Comparison of ENCODE assay signal across 9 cellular contexts in the genomic region with DNA sequence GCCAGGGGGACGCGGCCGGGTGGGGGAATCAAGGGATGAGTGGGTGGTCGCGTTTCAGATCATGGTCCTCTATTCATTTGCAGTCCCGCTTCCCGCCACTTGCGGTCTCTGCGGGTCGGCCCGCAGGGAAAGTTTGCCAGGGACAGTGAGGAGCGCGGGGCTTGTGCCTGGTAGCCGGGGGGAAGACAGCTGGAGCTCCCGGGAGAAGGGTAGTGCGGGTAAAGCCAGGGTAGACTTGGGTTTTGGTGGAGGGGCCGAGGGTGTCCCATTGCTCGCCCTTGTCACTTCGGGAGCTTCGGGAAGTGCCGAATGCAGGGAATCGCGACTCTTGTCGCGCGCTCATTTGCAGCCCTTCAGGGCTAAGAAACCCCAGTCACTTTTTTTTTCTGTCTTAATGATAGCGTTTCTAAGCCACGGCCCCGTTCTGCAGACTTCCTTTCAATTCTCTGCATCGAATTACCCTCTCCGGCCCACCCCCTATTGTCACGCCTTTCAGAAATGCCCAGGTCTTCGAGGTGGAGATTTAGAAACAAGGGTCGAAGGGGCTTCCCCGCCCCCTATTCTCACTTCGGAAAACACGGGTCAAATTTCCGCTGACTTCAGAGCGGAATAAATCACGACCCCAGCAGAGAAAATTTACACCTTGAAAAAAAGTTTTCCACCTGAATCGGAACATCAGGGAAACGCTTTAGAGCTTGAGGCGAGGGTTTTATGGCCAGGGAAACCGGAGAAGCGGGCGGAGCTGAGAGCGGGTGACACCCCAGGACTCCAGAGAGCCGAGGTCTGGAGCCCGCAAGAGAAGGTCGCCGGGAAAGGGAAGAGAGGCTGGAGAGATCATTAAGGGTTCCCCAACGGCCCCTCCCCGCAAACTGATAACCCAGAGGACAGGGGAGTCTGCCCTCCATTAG. TPM values are rescaled to one million over a fixed set of nuclear protein-coding genes. Genes with fewer than 3 reads are reported as not detected.
DNase-seq lines count a peak whose midpoint lies in the region; ATAC-seq, FAIRE-seq and TF ChIP-seq lines count a peak whose summit lies in the region.
"Had no signal": no experiment of that assay in that cellular context is flagged by ENCODE, and none has a peak within 500 bp of the region (broad histone marks: within the 10 kb centered on the region; RNA-seq: fewer than 3 reads in every experiment).

No MANE protein-coding gene starts in this region.

- intact Hi-C loops in heart left ventricle (cut with DNase I) (loop anchor here in 2 of 10 donors (10.0 kb wide), 1 partner anchor 114 kb away; no protein-coding TSS in a partner anchor), gastrocnemius medialis (cut with DNase I; ENCODE audit: low total_unique reads) (no loop called here)

- H3K9me3 ChIP-seq in SK-N-MC (ENCODE audit: low read depth, low read length) = no peaks in the 10 kb centered on the region
- H3K9me3 ChIP-seq in heart left ventricle = no peaks in the 10 kb centered on the region
- H3K9me3 ChIP-seq in gastrocnemius medialis = no peaks in the 10 kb centered on the region

- H3K27ac ChIP-seq in SK-N-MC (no peak overlapping the region), heart left ventricle (peak overlapping the region in 3 of 12 donors; percentile 35 to 66 (median 60)), gastrocnemius medialis (no peak overlapping the region)

- H3K4me1 ChIP-seq in heart left ventricle (peaks cover 0 to 34% (median 12%) of the 10 kb centered on the region in 12 donors), gastrocnemius medialis (peaks cover 6 to 28% of the 10 kb centered on the region in 2 donors)

- H3K4me3 ChIP-seq in SK-N-MC (peak overlapping the region; percentile 84), heart left ventricle (peak overlapping the region; percentile 46 to 73 (median 62)), gastrocnemius medialis (peak overlapping the region; percentile 57 to 86 (median 60))

- 4 to 10% (median 4%) methylated on average over 47 to 53 of the region's 53 CpGs for WGBS in heart left ventricle, 4 donors

- no peak for TF ChIP-seq POLR2A in GM12892 (IDR thresholded peaks at IDR 0.05; ENCODE audit: low read depth, low read length)
- no peak for TF ChIP-seq POLR2A in heart left ventricle (IDR thresholded peaks at IDR 0.05)
- no peak for TF ChIP-seq POLR2A in gastrocnemius medialis (IDR thresholded peaks at IDR 0.05)

- TF ChIP-seq CTCF in heart left ventricle (IDR thresholded peaks at IDR 0.05) = peak in 1 of 12 donors; percentile 21
- peak in 1 of 5 experiments; percentile 18 for TF ChIP-seq CTCF in gastrocnemius medialis (IDR thresholded peaks at IDR 0.05 in 4 of 5, conservative IDR thresholded peaks at IDR 0.05 in 1 of 5)

- DNase-seq in GM12892 (ENCODE audit: insufficient read length) (no peak), SK-N-MC (ENCODE audit: low read depth, low spot score) (no peak), heart left ventricle (peak in 1 of 5 donors; percentile 33), gastrocnemius medialis (no peak), NCI-H187 (lab: John Stamatoyannopoulos, UW) (no peak), NCI-H2081 (lab: John Stamatoyannopoulos, UW) (no peak), frontal cortex (ENCODE audit: low spot score in 2 of 2) (no peak)

- no peak overlapping the region for H3K9ac ChIP-seq in SK-N-MC (ENCODE audit: insufficient read length)

- H3K36me3 ChIP-seq in SK-N-MC (ENCODE audit: insufficient read depth, low read length) (no peaks in the 10 kb centered on the region), heart left ventricle (no peaks in the 10 kb centered on the region), gastrocnemius medialis (no peaks in the 10 kb centered on the region)

- in situ Hi-C loops in gastrocnemius medialis (cut with MboI; ENCODE audit: low sequenced_read_pairs in 4 of 4) = no loop called here

- peaks cover 0 to 77% (median 15%) of the 10 kb centered on the region in 9 donors for H3K27me3 ChIP-seq in heart left ventricle
- H3K27me3 ChIP-seq in gastrocnemius medialis = peaks cover 41 to 71% (median 43%) of the 10 kb centered on the region in 3 donors

- peak; percentile 46 for FAIRE-seq in GM12892 (lab: Jason Lieb, UNC)
- no peak for FAIRE-seq in frontal cortex (lab: Jason Lieb, UNC)
- FAIRE-seq: bronchial epithelial cell had no signal

- ATAC-seq in heart left ventricle (peak; percentile 13 to 54 (median 30)), gastrocnemius medialis (peak in 1 of 2 donors; percentile 13), GM18873 (IDR thresholded peaks at IDR 0.05; ENCODE audit: low FRiP score, unreplicated experiment) (no peak)

RNA-seq across cellular contexts. Expression of a gene that starts 1.4 kb away (rescaled TPM):
- polyA plus RNA-seq in GM12892 (2012; ENCODE audit: missing spikeins) = 4.2 TPM
- 10 to 100 TPM in 2 of 9 donors, 1 to 10 TPM in 7; 1.2 to 16.4 (median 1.8) TPM for total RNA-seq in heart left ventricle
- polyA plus RNA-seq in heart left ventricle = 1 to 10 TPM; 7.2 to 9.6 TPM
- 1 to 10 TPM in 3 of 4 donors, under 1 TPM in 1; 0.31 to 2.1 (median 1.2) TPM for total RNA-seq in gastrocnemius medialis
- total RNA-seq in frontal cortex = under 0.01 TPM
- total RNA-seq: bronchial epithelial cell had no signal
